ENCODE assay signal across 9 cellular contexts in genomic region chr3:48271190-48271589, GRCh38. TPM values are rescaled to one million over a fixed set of nuclear protein-coding genes. Genes with fewer than 3 reads are reported as not detected.
"Had no signal": no experiment of that assay in that cellular context is flagged by ENCODE, and none has a peak within 500 bp of the region (broad histone marks: within the 10 kb centered on the region; RNA-seq: fewer than 3 reads in every experiment).

No MANE protein-coding gene starts in this region.

RNA-seq across cellular contexts. Expression of gene CAMP, which starts 47.9 kb away (rescaled TPM):
- total RNA-seq: naive thymus-derived CD8-positive, alpha-beta T cell; natural killer cell treated with Interleukin-12 subunit alpha and Interleukin-12 subunit beta and Interleukin-15 and Interleukin-18, amount 100 ng/mL, for 72 hours; neural crest cell; pulmonary artery endothelial cell; smooth muscle cell; suprapubic skin; transverse colon; upper lobe of right lung; urinary bladder had no signal
- polyA plus RNA-seq: naive thymus-derived CD8-positive, alpha-beta T cell; smooth muscle cell had no signal
